Comparison of ENCODE assay signal across 1 cellular context in genomic region chr2:71882949-71883472, GRCh38.
TF ChIP-seq lines count a peak whose summit lies in the region.

No MANE protein-coding gene starts in this region.

TF ChIP-seq in K562, 482 proteins besides CTCF, POLR2A, EP300 and RAD21 (continued from another document and continues in another):
- TF ChIP-seq MAZ (CRISPR knock-in tag; conservative IDR thresholded peaks at IDR 0.05 in 1 of 2, IDR thresholded peaks at IDR 0.05 in 1 of 2): peak; percentile 94
- peak; percentile 91 for TF ChIP-seq GATA2 (CRISPR knock-in tag; IDR thresholded peaks at IDR 0.05)
- no peak for TF ChIP-seq XRCC3 (IDR thresholded peaks at IDR 0.05)
- TF ChIP-seq CREM (IDR thresholded peaks at IDR 0.05; ENCODE audit: low read depth): peak; percentile 85
- TF ChIP-seq USF2 (CRISPR knock-in tag; IDR thresholded peaks at IDR 0.05): no peak
- no peak for TF ChIP-seq ZC3H11A (IDR thresholded peaks at IDR 0.05; ENCODE audit: low read depth, low read length)
- no peak for TF ChIP-seq SPI1 (IDR thresholded peaks at IDR 0.05; ENCODE audit: borderline replicate concordance, low read depth, low read length)
- no peak for TF ChIP-seq CHD2 (IDR thresholded peaks at IDR 0.05; ENCODE audit: low read depth, low read length)
- TF ChIP-seq HDAC2 (IDR thresholded peaks at IDR 0.05): peak; percentile 90; the same call in 1 of the 2 replicates
- no peak for TF ChIP-seq ZNF407 (IDR thresholded peaks at IDR 0.05; ENCODE audit: low read depth)
- TF ChIP-seq ZSCAN32 (CRISPR knock-in tag; IDR thresholded peaks at IDR 0.05): no peak
- TF ChIP-seq ZNF121 (CRISPR knock-in tag; conservative IDR thresholded peaks at IDR 0.05): no peak
- TF ChIP-seq CBX3 (IDR thresholded peaks at IDR 0.05; ENCODE audit: borderline replicate concordance in 1 of 2, low read length in 2 of 2): peak in 1 of 2 experiments; percentile 69; a peak in 1 of 3 replicates
- TF ChIP-seq SRSF7 (optimal IDR thresholded peaks at IDR 0.05; ENCODE audit: low read depth, low read length): no peak
- no peak for TF ChIP-seq ZNF785 (CRISPR knock-in tag; IDR thresholded peaks at IDR 0.05)
- peak in 1 of 2 experiments; percentile 98; a peak in 2 of 4 replicates for TF ChIP-seq TBL1XR1 (IDR thresholded peaks at IDR 0.05; ENCODE audit: low read length in 2 of 2)
- no peak; the same call in 1 of the 2 replicates for TF ChIP-seq ZNF583 (CRISPR knock-in tag; IDR thresholded peaks at IDR 0.05)
- TF ChIP-seq SOX6 (IDR thresholded peaks at IDR 0.05): peak; percentile 96
- peak; percentile 95 for TF ChIP-seq SMARCE1 (IDR thresholded peaks at IDR 0.05)
- TF ChIP-seq ZNF184 (CRISPR knock-in tag; IDR thresholded peaks at IDR 0.05): no peak
- peak; percentile 93 to 97 for TF ChIP-seq FOXK2 (conservative IDR thresholded peaks at IDR 0.05 in 1 of 2, IDR thresholded peaks at IDR 0.05 in 1 of 2; ENCODE audit: low read depth in 2 of 2)
- peak; percentile 57; the same call in 1 of the 2 replicates for TF ChIP-seq TRIM28 (IDR thresholded peaks at IDR 0.05)
- TF ChIP-seq ZBTB26 (CRISPR knock-in tag; IDR thresholded peaks at IDR 0.05): no peak
- TF ChIP-seq ZKSCAN8 (CRISPR knock-in tag; IDR thresholded peaks at IDR 0.05): peak; percentile 92
- TF ChIP-seq FOXP4 (CRISPR knock-in tag; IDR thresholded peaks at IDR 0.05; ENCODE audit: borderline replicate concordance): no peak
- peak; percentile 83 for TF ChIP-seq ZEB2 (IDR thresholded peaks at IDR 0.05)
- no peak for TF ChIP-seq TFAM (CRISPR knock-in tag; conservative IDR thresholded peaks at IDR 0.05)
- TF ChIP-seq CHCHD3 (CRISPR knock-in tag; IDR thresholded peaks at IDR 0.05): no peak
- TF ChIP-seq LARP7 (IDR thresholded peaks at IDR 0.05): no peak
- TF ChIP-seq HDAC3 (IDR thresholded peaks at IDR 0.05; ENCODE audit: borderline replicate concordance, partially characterized antibody): peak; percentile 96
- TF ChIP-seq MBD2 (IDR thresholded peaks at IDR 0.05; ENCODE audit: borderline replicate concordance, low read depth): peak; percentile 64; the same call in 1 of the 2 replicates
- TF ChIP-seq ZBTB2 (IDR thresholded peaks at IDR 0.05): peak; percentile 66; the same call in 1 of the 2 replicates
- peak; percentile 70; the same call in 1 of the 2 replicates for TF ChIP-seq CLOCK (CRISPR knock-in tag; IDR thresholded peaks at IDR 0.05; ENCODE audit: borderline replicate concordance)
- TF ChIP-seq MCM5 (IDR thresholded peaks at IDR 0.05; ENCODE audit: low read depth): no peak
- no peak for TF ChIP-seq SREBF1 (IDR thresholded peaks at IDR 0.05; ENCODE audit: borderline replicate concordance, low read depth, low read length)
- peak; percentile 97 for TF ChIP-seq PML (IDR thresholded peaks at IDR 0.05; ENCODE audit: low read length)
- TF ChIP-seq KLF16 (IDR thresholded peaks at IDR 0.05): peak; percentile 99
- no peak for TF ChIP-seq ZNF764 (CRISPR knock-in tag; IDR thresholded peaks at IDR 0.05; ENCODE audit: low read depth)
- 0 out of 2 replicates have a peak, but pooled peaks have one; percentile 47 for TF ChIP-seq ZNF592 (IDR thresholded peaks at IDR 0.05)
- TF ChIP-seq ETS2 (tag; IDR thresholded peaks at IDR 0.05; ENCODE audit: borderline replicate concordance, poor library complexity, severe bottlenecking): no peak
- no peak; the same call in 1 of the 2 replicates for TF ChIP-seq CBFB (CRISPR knock-in tag; IDR thresholded peaks at IDR 0.05)
